ENCODE assay signal across 8 cellular contexts in genomic region chr10:120942806-120943413, GRCh38.
DNase-seq lines count a peak whose midpoint lies in the region; ATAC-seq and TF ChIP-seq lines count a peak whose summit lies in the region.

No MANE protein-coding gene starts in this region.

- no peaks in the 10 kb centered on the region for H3K36me3 Mint-ChIP-seq in activated T-helper 17 cell treated with anti-CD3 and anti-CD28 coated beads, Interleukin-2, amount 50 U/mL, for 72 hours (ENCODE audit: low read depth)

- H3K27ac Mint-ChIP-seq in activated T-helper 17 cell treated with anti-CD3 and anti-CD28 coated beads, Interleukin-2, amount 50 U/mL, for 72 hours: no peak overlapping the region

- no peak for TF ChIP-seq EP300 in Ishikawa (IDR thresholded peaks at IDR 0.05; ENCODE audit: borderline replicate concordance)
- TF ChIP-seq EP300 in suprapubic skin (IDR thresholded peaks at IDR 0.05): no peak

- H3K27ac ChIP-seq in suprapubic skin: no peak overlapping the region

- no peaks in the 10 kb centered on the region for H3K36me3 ChIP-seq in suprapubic skin

- TF ChIP-seq POLR2A in suprapubic skin (IDR thresholded peaks at IDR 0.05): no peak

- WGBS in suprapubic skin: 28% methylated on average over 18 of the region's 23 CpGs

- DNase-seq in DMS114 treated with DMSO at 0.1 percent for 48 hours (lab: John Stamatoyannopoulos, UW; ENCODE audit: unreplicated experiment): peak; percentile 86
- DNase-seq in RPMI8226: peak; percentile 67
- peak; percentile 73 for DNase-seq in fibroblast of the aortic adventitia (ENCODE audit: low read depth)
- peak in 54 of 56 donors; percentile 17 to 91 (median 74) for DNase-seq in nucleus accumbens (lab: John Stamatoyannopoulos, UW)
- peak in 1 of 2 donors; percentile 88 for DNase-seq in suprapubic skin (ENCODE audit: low spot score in 2 of 2)

- H3K27me3 ChIP-seq in suprapubic skin: peaks cover 4% of the 10 kb centered on the region

- no peaks in the 10 kb centered on the region for H3K9me3 ChIP-seq in suprapubic skin

- TF ChIP-seq RAD21 in Ishikawa (IDR thresholded peaks at IDR 0.05; ENCODE audit: low read depth): peak; percentile 100

- H3K4me1 ChIP-seq in suprapubic skin: peaks cover 24% of the 10 kb centered on the region

- H3K27me3 Mint-ChIP-seq in activated T-helper 17 cell treated with anti-CD3 and anti-CD28 coated beads, Interleukin-2, amount 50 U/mL, for 72 hours: peaks cover 8% of the 10 kb centered on the region

- ATAC-seq in GM21515 (IDR thresholded peaks at IDR 0.05; ENCODE audit: unreplicated experiment): peak; percentile 97
- ATAC-seq in activated T-helper 17 cell treated with anti-CD3 and anti-CD28 coated beads, Interleukin-2, amount 50 U/mL, for 72 hours (replicated peaks): peak; percentile 86

- TF ChIP-seq CTCF in fibroblast of the aortic adventitia (IDR thresholded peaks at IDR 0.05; ENCODE audit: insufficient read depth, low read length): peak; percentile 92
- peak; percentile 67 to 82 for TF ChIP-seq CTCF in suprapubic skin (IDR thresholded peaks at IDR 0.05)

- no peaks in the 10 kb centered on the region for H3K9me3 Mint-ChIP-seq in activated T-helper 17 cell treated with anti-CD3 and anti-CD28 coated beads, Interleukin-2, amount 50 U/mL, for 72 hours

- H3K4me1 Mint-ChIP-seq in activated T-helper 17 cell treated with anti-CD3 and anti-CD28 coated beads, Interleukin-2, amount 50 U/mL, for 72 hours: no peaks in the 10 kb centered on the region

- H3K4me3 Mint-ChIP-seq in activated T-helper 17 cell treated with anti-CD3 and anti-CD28 coated beads, Interleukin-2, amount 50 U/mL, for 72 hours: no peak overlapping the region

- peak overlapping the region; percentile 38 for H3K4me3 ChIP-seq in fibroblast of the aortic adventitia (ENCODE audit: low read depth, low read length)
- no peak overlapping the region for H3K4me3 ChIP-seq in suprapubic skin

TF ChIP-seq in Ishikawa, 13 proteins besides CTCF, POLR2A, EP300 and RAD21:
- 0 out of 2 replicates have a peak, but pooled peaks have one; percentile 50 for TF ChIP-seq YY1 (IDR thresholded peaks at IDR 0.05; ENCODE audit: low read depth)
- no peak for TF ChIP-seq MAX (IDR thresholded peaks at IDR 0.05)
- TF ChIP-seq TEAD4 (IDR thresholded peaks at IDR 0.05): peak; percentile 42; the same call in 1 of the 2 replicates
TF ChIP-seq in Ishikawa: peak in this region for 2.
